12 cellular contexts compared by ENCODE assay signal in genomic region chr4:86924805-86925204, GRCh38. TPM values are rescaled to one million over a fixed set of nuclear protein-coding genes. Genes with fewer than 3 reads are reported as not detected.
DNase-seq lines count a peak whose midpoint lies in the region; ATAC-seq and TF ChIP-seq lines count a peak whose summit lies in the region.
"Had no signal": no experiment of that assay in that cellular context is flagged by ENCODE, and none has a peak within 500 bp of the region (broad histone marks: within the 10 kb centered on the region; RNA-seq: fewer than 3 reads in every experiment).

No MANE protein-coding gene starts in this region.

- H3K4me1 ChIP-seq in adipocyte (ENCODE audit: control insufficient read depth, insufficient read depth, low read length) (peaks cover 64% of the 10 kb centered on the region), thoracic aorta (ENCODE audit: control insufficient read depth in 1 of 2, low read depth in 2 of 2) (peaks cover 7 to 12% of the 10 kb centered on the region in 2 donors), right cardiac atrium (ENCODE audit: control insufficient read depth, insufficient read depth, low read length) (peaks cover 2% of the 10 kb centered on the region)

- intact Hi-C loops in right cardiac atrium (cut with DNase I), result loop anchor here (5.0 to 10.0 kb wide), 4 partner anchors 80 to 310 kb away; no protein-coding TSS in a partner anchor

- H3K27me3 ChIP-seq in adipocyte (replicated peaks; ENCODE audit: control insufficient read depth, insufficient read depth, low read length), result no peaks in the 10 kb centered on the region
- H3K27me3 ChIP-seq in thoracic aorta (replicated peaks; ENCODE audit: insufficient read depth), result no peaks in the 10 kb centered on the region
- no peaks in the 10 kb centered on the region for H3K27me3 ChIP-seq in right cardiac atrium (ENCODE audit: control insufficient read depth, insufficient read depth)

- H3K27ac ChIP-seq in thoracic aorta (peak overlapping the region; percentile 31 to 42), right cardiac atrium (ENCODE audit: low read length) (no peak overlapping the region)

- WGBS in right cardiac atrium, result 42% methylated on average over 2 of the region's 2 CpGs

- H3K4me3 ChIP-seq in adipocyte (ENCODE audit: low read length) (no peak overlapping the region), thoracic aorta (no peak overlapping the region), right cardiac atrium (ENCODE audit: low read length) (no peak overlapping the region)

- peaks cover 1% of the 10 kb centered on the region for H3K36me3 ChIP-seq in adipocyte (ENCODE audit: control insufficient read depth, insufficient read depth, low read length, severe bottlenecking)
- no peaks in the 10 kb centered on the region for H3K36me3 ChIP-seq in thoracic aorta

- ATAC-seq in thoracic aorta (ENCODE audit: insufficient number of reproducible peaks, low FRiP score, low read depth), result no peak
- no peak for ATAC-seq in HG03025 (IDR thresholded peaks at IDR 0.05; ENCODE audit: low FRiP score, unreplicated experiment)
- ATAC-seq in HG03521 (IDR thresholded peaks at IDR 0.05; ENCODE audit: unreplicated experiment), result no peak
- no peak for ATAC-seq in right cardiac atrium

- H3K9ac ChIP-seq in adipocyte (ENCODE audit: low read length), result peak overlapping the region; percentile 50

- no peak for TF ChIP-seq CTCF in thoracic aorta (IDR thresholded peaks at IDR 0.05)

- DNase-seq in HS-5 (ENCODE audit: low read depth) (peak; percentile 84), adipocyte (ENCODE audit: low read depth) (peak; percentile 42), glomerular endothelial cell (ENCODE audit: extremely low read depth, low read depth, low spot score) (peak; percentile 85), thoracic aorta (ENCODE audit: low spot score) (no peak), right cardiac atrium (no peak)
- DNase-seq in activated naive CD4-positive, alpha-beta T cell (lab: John Stamatoyannopoulos, UW), result no peak
- DNase-seq: activated CD4-positive, alpha-beta memory T cell treated with anti-CD3 and anti-CD28 coated beads for 36 hours; kidney; NCI-H1105 treated with DMSO at 0.1 percent for 48 hours; NCI-H82 had no signal

- H3K9me3 ChIP-seq in adipocyte (ENCODE audit: control insufficient read depth, low read length), result no peaks in the 10 kb centered on the region
- no peaks in the 10 kb centered on the region for H3K9me3 ChIP-seq in thoracic aorta
- H3K9me3 ChIP-seq in right cardiac atrium (ENCODE audit: control insufficient read depth, low read length), result no peaks in the 10 kb centered on the region

RNA-seq across cellular contexts. Expression of gene AFF1, which starts 10.0 kb away (rescaled TPM):
- total RNA-seq in glomerular endothelial cell, result 32.0 and 47.4 TPM in 2 replicates
- total RNA-seq in thoracic aorta, result 10 to 100 TPM; 51.9 to 93.2 TPM
- 10 to 100 TPM; 76.6 to 86.6 (median 84.1) TPM for total RNA-seq in right cardiac atrium
- 63.4 TPM for polyA plus RNA-seq in right cardiac atrium

RNA-seq across cellular contexts. Expression of gene C4orf36, which starts 32.6 kb away (rescaled TPM):
- not detected in 2 replicates for total RNA-seq in glomerular endothelial cell
- total RNA-seq in thoracic aorta, result not detected
- total RNA-seq in right cardiac atrium, result 1 to 10 TPM in 1 of 4 donors, under 1 TPM in 1, not detected in 2; 0.97 to 2.3 TPM
- 0.18 TPM for polyA plus RNA-seq in right cardiac atrium

Comparison
In these comparisons a context has a peak if more than half of its experiments do, and no peak if none do; other contexts are left out.
1. DNase-seq: peak in HS-5 (single experiment), adipocyte (single experiment) and glomerular endothelial cell (single experiment); none in thoracic aorta (single experiment), activated naive CD4-positive, alpha-beta T cell (0 of 4) and right cardiac atrium (0 of 3).